In genomic region chr3:10434938-10435336, GRCh38 we compare ENCODE assay signal across 17 cellular contexts.
A peak's percentile ranks its signal among the peaks of the same experiment; 100 is the strongest.
DNase-seq lines count a peak whose midpoint lies in the region; ATAC-seq and TF ChIP-seq lines count a peak whose summit lies in the region.
"Had no signal": no experiment of that assay in that cellular context is flagged by ENCODE, and none has a peak within 500 bp of the region (broad histone marks: within the 10 kb centered on the region; RNA-seq: fewer than 3 reads in every experiment).

No MANE protein-coding gene starts in this region.

- H3K4me2 ChIP-seq in BLaER1 = peak overlapping the region; percentile 84
- H3K4me2 ChIP-seq: GM23338 had no signal

- H3K4me1 Mint-ChIP-seq in effector memory CD8-positive, alpha-beta T cell (ENCODE audit: low read depth in 2 of 2) = peaks cover 21 to 24% of the 10 kb centered on the region in 2 donors
- H3K4me1 Mint-ChIP-seq: GM23338 had no signal

- DNase-seq in effector memory CD8-positive, alpha-beta T cell = no peak
- DNase-seq in psoas muscle = no peak
- DNase-seq in spleen = peak; percentile 35
- DNase-seq in T-helper 1 cell = no peak
- DNase-seq in retina = no peak
- DNase-seq: C1 segment of cervical spinal cord; Caco-2; CD4-positive, alpha-beta memory T cell; DMS153; DND-41; HFFc6 had no signal

- no peaks in the 10 kb centered on the region for H3K9me3 Mint-ChIP-seq in effector memory CD8-positive, alpha-beta T cell
- H3K9me3 Mint-ChIP-seq: CD4-positive, alpha-beta memory T cell; GM23338; HFFc6 had no signal

- 80 to 83% (median 82%) methylated on average over 9 of the region's 9 CpGs for WGBS in psoas muscle, 3 donors
- WGBS in spleen, 5 donors = 82 to 100% (median 86%) methylated on average over 3 to 9 of the region's 9 CpGs

- H3K36me3 ChIP-seq in BLaER1 (peaks cover 17% of the 10 kb centered on the region; the same call in 1 of the 2 replicates), psoas muscle (ENCODE audit: insufficient read depth in 1 of 2, low read depth in 1 of 2) (no peaks in the 10 kb centered on the region), spleen (no peaks in the 10 kb centered on the region)
- H3K36me3 ChIP-seq: HAP-1 had no signal

- no peak for ATAC-seq in effector memory CD8-positive, alpha-beta T cell (replicated peaks)
- ATAC-seq in psoas muscle = no peak
- no peak for ATAC-seq in GM19463 (IDR thresholded peaks at IDR 0.05; ENCODE audit: unreplicated experiment)
- ATAC-seq: GM23338 had no signal

- H3K4me3 ChIP-seq in BLaER1 (no peak overlapping the region), psoas muscle (no peak overlapping the region), spleen (no peak overlapping the region)
- H3K4me3 ChIP-seq: GM23338, HAP-1 had no signal

- H3K27ac ChIP-seq in BLaER1 = peak overlapping the region; percentile 96
- H3K27ac ChIP-seq in psoas muscle = peak overlapping the region; percentile 94
- no peak overlapping the region for H3K27ac ChIP-seq in spleen
- H3K27ac ChIP-seq: 22Rv1 had no signal

- no peak overlapping the region for H3K4me3 Mint-ChIP-seq in effector memory CD8-positive, alpha-beta T cell
- H3K4me3 Mint-ChIP-seq: B cell; CD4-positive, alpha-beta memory T cell; GM23338; HFFc6 had no signal

- H3K27me3 ChIP-seq in BLaER1 (no peaks in the 10 kb centered on the region), psoas muscle (ENCODE audit: insufficient read depth in 3 of 3, low read length in 2 of 3) (no peaks in the 10 kb centered on the region), spleen (replicated peaks in 1 of 7) (no peaks in the 10 kb centered on the region)

- H3K4me1 ChIP-seq in BLaER1 = peaks cover 100% of the 10 kb centered on the region
- H3K4me1 ChIP-seq in psoas muscle = peaks cover 67% of the 10 kb centered on the region
- H3K4me1 ChIP-seq in spleen = peaks cover 0 to 23% (median 12%) of the 10 kb centered on the region in 6 donors
- H3K4me1 ChIP-seq: Caco-2, HAP-1 had no signal

- H3K9me3 ChIP-seq in BLaER1 (no peaks in the 10 kb centered on the region), psoas muscle (no peaks in the 10 kb centered on the region), spleen (no peaks in the 10 kb centered on the region)
- H3K9me3 ChIP-seq: Caco-2, HAP-1 had no signal

- intact Hi-C loops in psoas muscle (cut with DNase I) = loop anchor here in 1 of 2 donors (5.0 kb wide), 1 partner anchor 32 kb away; no protein-coding TSS in a partner anchor
- intact Hi-C loops in spleen (cut with DNase I; ENCODE audit: low total_unique reads) = no loop called here

- no peaks in the 10 kb centered on the region for H4K20me1 ChIP-seq in BLaER1

- no peaks in the 10 kb centered on the region for H3K36me3 Mint-ChIP-seq in effector memory CD8-positive, alpha-beta T cell (ENCODE audit: insufficient read depth)
- H3K36me3 Mint-ChIP-seq: CD4-positive, alpha-beta memory T cell had no signal

- peak overlapping the region; percentile 56; the same call in 1 of the 2 replicates for H3K9ac ChIP-seq in BLaER1

- no peak for TF ChIP-seq POLR2A in spleen (IDR thresholded peaks at IDR 0.05)

- TF ChIP-seq CTCF in psoas muscle (IDR thresholded peaks at IDR 0.05) = no peak
- TF ChIP-seq CTCF in spleen (IDR thresholded peaks at IDR 0.05 in 8 of 11, conservative IDR thresholded peaks at IDR 0.05 in 3 of 11) = no peak

- H3K27me3 Mint-ChIP-seq in effector memory CD8-positive, alpha-beta T cell = no peaks in the 10 kb centered on the region
- H3K27me3 Mint-ChIP-seq: B cell; CD4-positive, alpha-beta memory T cell had no signal

- peak overlapping the region; percentile 29 to 86 for H3K27ac Mint-ChIP-seq in effector memory CD8-positive, alpha-beta T cell
- H3K27ac Mint-ChIP-seq: B cell, GM23338, HFFc6 had no signal

Comparison
In these comparisons a context has a peak if more than half of its experiments do, and no peak if none do; other contexts are left out.
1. H3K27ac ChIP-seq: peak in BLaER1 (single experiment) and psoas muscle (single experiment); none in spleen (0 of 8).